2 cellular contexts compared by ENCODE assay signal in the genomic region with DNA sequence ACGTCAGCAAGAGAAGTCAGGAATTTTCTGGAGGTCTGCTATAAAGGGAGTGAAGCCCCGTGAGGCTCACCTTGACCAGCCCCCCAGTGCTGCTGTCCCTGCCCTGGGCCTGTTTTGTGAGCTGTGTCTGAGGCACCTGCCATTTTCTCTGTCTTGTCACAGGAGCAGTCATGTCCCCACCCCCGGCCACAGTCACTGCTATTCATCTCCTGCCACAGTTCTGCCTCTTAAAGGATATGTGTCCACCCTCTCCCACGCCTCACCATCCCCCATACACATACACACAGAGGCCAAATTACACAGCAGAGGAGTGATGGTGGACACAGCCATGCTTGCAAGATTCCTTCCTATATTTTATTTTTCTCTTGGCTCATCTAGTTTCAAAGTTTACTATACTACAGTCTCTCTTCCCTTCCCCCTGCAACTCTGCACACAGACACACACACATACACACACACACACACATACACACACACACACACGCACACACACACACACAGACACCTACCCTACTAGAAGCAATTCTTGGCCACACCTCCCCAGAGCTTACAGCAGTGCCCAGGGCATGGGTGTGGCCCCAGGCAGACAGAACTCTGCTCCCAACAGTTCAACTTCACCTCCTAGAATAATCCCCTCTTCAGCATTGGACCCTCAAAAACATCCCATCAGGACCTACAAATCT.
TF ChIP-seq lines count a peak whose summit lies in the region.

No MANE protein-coding gene starts in this region.

TF ChIP-seq in HCT116, 20 proteins besides CTCF, POLR2A, EP300 and RAD21 (continued from another document):
- TF ChIP-seq POLR2AphosphoS5 (IDR thresholded peaks at IDR 0.05; ENCODE audit: low read depth, low read length) = no peak

TF ChIP-seq in GM23338, 12 proteins besides CTCF, POLR2A, EP300 and RAD21 (continued from another document):
- TF ChIP-seq, protein P1, sequence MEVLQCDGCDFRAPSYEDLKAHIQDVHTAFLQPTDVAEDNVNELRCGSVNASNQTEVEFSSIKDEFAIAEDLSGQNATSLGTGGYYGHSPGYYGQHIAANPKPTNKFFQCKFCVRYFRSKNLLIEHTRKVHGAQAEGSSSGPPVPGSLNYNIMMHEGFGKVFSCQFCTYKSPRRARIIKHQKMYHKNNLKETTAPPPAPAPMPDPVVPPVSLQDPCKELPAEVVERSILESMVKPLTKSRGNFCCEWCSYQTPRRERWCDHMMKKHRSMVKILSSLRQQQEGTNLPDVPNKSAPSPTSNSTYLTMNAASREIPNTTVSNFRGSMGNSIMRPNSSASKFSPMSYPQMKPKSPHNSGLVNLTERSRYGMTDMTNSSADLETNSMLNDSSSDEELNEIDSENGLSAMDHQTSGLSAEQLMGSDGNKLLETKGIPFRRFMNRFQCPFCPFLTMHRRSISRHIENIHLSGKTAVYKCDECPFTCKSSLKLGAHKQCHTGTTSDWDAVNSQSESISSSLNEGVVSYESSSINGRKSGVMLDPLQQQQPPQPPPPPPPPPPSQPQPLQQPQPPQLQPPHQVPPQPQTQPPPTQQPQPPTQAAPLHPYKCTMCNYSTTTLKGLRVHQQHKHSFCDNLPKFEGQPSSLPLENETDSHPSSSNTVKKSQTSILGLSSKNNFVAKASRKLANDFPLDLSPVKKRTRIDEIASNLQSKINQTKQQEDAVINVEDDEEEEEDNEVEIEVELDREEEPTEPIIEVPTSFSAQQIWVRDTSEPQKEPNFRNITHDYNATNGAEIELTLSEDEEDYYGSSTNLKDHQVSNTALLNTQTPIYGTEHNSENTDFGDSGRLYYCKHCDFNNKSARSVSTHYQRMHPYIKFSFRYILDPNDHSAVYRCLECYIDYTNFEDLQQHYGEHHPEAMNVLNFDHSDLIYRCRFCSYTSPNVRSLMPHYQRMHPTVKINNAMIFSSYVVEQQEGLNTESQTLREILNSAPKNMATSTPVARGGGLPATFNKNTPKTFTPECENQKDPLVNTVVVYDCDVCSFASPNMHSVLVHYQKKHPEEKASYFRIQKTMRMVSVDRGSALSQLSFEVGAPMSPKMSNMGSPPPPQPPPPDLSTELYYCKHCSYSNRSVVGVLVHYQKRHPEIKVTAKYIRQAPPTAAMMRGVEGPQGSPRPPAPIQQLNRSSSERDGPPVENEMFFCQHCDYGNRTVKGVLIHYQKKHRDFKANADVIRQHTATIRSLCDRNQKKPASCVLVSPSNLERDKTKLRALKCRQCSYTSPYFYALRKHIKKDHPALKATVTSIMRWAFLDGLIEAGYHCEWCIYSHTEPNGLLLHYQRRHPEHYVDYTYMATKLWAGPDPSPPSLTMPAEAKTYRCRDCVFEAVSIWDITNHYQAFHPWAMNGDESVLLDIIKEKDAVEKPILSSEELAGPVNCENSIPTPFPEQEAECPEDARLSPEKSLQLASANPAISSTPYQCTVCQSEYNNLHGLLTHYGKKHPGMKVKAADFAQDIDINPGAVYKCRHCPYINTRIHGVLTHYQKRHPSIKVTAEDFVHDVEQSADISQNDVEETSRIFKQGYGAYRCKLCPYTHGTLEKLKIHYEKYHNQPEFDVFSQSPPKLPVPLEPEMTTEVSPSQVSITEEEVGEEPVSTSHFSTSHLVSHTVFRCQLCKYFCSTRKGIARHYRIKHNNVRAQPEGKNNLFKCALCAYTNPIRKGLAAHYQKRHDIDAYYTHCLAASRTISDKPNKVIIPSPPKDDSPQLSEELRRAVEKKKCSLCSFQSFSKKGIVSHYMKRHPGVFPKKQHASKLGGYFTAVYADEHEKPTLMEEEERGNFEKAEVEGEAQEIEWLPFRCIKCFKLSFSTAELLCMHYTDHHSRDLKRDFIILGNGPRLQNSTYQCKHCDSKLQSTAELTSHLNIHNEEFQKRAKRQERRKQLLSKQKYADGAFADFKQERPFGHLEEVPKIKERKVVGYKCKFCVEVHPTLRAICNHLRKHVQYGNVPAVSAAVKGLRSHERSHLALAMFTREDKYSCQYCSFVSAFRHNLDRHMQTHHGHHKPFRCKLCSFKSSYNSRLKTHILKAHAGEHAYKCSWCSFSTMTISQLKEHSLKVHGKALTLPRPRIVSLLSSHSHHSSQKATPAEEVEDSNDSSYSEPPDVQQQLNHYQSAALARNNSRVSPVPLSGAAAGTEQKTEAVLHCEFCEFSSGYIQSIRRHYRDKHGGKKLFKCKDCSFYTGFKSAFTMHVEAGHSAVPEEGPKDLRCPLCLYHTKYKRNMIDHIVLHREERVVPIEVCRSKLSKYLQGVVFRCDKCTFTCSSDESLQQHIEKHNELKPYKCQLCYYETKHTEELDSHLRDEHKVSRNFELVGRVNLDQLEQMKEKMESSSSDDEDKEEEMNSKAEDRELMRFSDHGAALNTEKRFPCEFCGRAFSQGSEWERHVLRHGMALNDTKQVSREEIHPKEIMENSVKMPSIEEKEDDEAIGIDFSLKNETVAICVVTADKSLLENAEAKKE (CRISPR knock-in tag; IDR thresholded peaks at IDR 0.05) = no peak
- TF ChIP-seq, protein P2, sequence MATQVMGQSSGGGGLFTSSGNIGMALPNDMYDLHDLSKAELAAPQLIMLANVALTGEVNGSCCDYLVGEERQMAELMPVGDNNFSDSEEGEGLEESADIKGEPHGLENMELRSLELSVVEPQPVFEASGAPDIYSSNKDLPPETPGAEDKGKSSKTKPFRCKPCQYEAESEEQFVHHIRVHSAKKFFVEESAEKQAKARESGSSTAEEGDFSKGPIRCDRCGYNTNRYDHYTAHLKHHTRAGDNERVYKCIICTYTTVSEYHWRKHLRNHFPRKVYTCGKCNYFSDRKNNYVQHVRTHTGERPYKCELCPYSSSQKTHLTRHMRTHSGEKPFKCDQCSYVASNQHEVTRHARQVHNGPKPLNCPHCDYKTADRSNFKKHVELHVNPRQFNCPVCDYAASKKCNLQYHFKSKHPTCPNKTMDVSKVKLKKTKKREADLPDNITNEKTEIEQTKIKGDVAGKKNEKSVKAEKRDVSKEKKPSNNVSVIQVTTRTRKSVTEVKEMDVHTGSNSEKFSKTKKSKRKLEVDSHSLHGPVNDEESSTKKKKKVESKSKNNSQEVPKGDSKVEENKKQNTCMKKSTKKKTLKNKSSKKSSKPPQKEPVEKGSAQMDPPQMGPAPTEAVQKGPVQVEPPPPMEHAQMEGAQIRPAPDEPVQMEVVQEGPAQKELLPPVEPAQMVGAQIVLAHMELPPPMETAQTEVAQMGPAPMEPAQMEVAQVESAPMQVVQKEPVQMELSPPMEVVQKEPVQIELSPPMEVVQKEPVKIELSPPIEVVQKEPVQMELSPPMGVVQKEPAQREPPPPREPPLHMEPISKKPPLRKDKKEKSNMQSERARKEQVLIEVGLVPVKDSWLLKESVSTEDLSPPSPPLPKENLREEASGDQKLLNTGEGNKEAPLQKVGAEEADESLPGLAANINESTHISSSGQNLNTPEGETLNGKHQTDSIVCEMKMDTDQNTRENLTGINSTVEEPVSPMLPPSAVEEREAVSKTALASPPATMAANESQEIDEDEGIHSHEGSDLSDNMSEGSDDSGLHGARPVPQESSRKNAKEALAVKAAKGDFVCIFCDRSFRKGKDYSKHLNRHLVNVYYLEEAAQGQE (IDR thresholded peaks at IDR 0.05; ENCODE audit: unreplicated experiment) = no peak
- TF ChIP-seq EZH2phosphoT487 (IDR thresholded peaks at IDR 0.05; ENCODE audit: unreplicated experiment) = no peak
- TF ChIP-seq ZNF331 (CRISPR knock-in tag; IDR thresholded peaks at IDR 0.05; ENCODE audit: low read depth) = no peak
- TF ChIP-seq STAT1 (IDR thresholded peaks at IDR 0.05; ENCODE audit: unreplicated experiment) = no peak
- no peak for TF ChIP-seq EZH2 (IDR thresholded peaks at IDR 0.05; ENCODE audit: low read depth, unreplicated experiment)
- TF ChIP-seq, protein P3, sequence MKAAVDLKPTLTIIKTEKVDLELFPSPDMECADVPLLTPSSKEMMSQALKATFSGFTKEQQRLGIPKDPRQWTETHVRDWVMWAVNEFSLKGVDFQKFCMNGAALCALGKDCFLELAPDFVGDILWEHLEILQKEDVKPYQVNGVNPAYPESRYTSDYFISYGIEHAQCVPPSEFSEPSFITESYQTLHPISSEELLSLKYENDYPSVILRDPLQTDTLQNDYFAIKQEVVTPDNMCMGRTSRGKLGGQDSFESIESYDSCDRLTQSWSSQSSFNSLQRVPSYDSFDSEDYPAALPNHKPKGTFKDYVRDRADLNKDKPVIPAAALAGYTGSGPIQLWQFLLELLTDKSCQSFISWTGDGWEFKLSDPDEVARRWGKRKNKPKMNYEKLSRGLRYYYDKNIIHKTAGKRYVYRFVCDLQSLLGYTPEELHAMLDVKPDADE (IDR thresholded peaks at IDR 0.05) = no peak
- no peak for TF ChIP-seq NANOG (IDR thresholded peaks at IDR 0.05; ENCODE audit: borderline replicate concordance)
TF ChIP-seq in GM23338: peak in this region for 0.
